8 cellular contexts compared by ENCODE assay signal in the genomic region with DNA sequence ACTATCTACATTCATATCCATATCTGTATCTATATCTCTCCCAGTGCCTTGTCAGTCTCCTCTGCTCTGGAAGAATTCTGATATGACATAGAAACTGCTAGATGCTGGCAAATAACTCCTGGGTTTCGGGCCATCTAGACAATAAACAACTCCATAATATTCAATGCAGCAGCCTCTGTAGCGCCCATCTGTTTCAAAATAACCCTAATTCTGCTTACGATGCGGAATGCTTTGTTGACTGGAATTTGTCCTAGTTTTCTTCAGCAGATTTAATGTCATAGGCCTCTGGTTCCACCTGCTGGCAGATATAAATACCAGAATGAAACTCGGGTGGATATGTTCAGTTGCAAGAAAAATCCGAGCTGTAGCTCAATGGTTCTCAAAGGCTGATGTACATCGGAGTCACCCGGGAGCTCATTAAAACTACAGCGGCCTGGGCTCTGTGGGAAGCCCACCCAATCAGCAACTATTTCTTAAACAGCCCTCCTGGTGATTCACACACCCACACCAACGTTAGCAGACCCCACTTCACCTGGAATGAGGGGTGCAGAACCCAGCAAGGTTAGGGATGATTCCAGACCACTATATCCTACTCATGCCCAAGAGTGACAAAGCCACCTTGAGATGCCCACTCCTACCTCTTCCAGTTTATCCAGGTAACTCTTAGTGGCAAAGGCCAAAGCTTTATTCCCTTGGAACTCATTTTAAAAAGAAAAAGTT.
DNase-seq lines count a peak whose midpoint lies in the region; ATAC-seq, FAIRE-seq and TF ChIP-seq lines count a peak whose summit lies in the region.

No MANE protein-coding gene starts in this region.

- H3K4me2 ChIP-seq in GM12878 (ENCODE audit: control insufficient read depth, insufficient read depth) (no peak overlapping the region), smooth muscle cell (peak overlapping the region; percentile 52)

- intact Hi-C loops in GM12878 (cut with micrococcal nuclease; ENCODE audit: unreplicated experiment): loop anchor here (1.0 to 5.0 kb wide), 5 partner anchors 172 to 1317 kb away; no protein-coding TSS in a partner anchor

- H3K9me3 ChIP-seq in GM12878 (replicated peaks; ENCODE audit: control insufficient read depth, insufficient read depth, low read length): no peaks in the 10 kb centered on the region
- no peaks in the 10 kb centered on the region for H3K9me3 ChIP-seq in smooth muscle cell (replicated peaks; ENCODE audit: low read depth)

- no peaks in the 10 kb centered on the region; the same call in 1 of the 2 replicates for H3K79me2 ChIP-seq in GM12878 (ENCODE audit: control insufficient read depth, insufficient read depth, low read length)
- H3K79me2 ChIP-seq in smooth muscle cell (ENCODE audit: low read depth): no peaks in the 10 kb centered on the region

- H4K20me1 ChIP-seq in GM12878 (ENCODE audit: control insufficient read depth, insufficient read depth): no peaks in the 10 kb centered on the region
- H4K20me1 ChIP-seq in smooth muscle cell (ENCODE audit: low read depth): no peaks in the 10 kb centered on the region

- no peak overlapping the region for H3K9ac ChIP-seq in GM12878 (ENCODE audit: control insufficient read depth, insufficient read depth, low read length)
- no peak overlapping the region for H3K9ac ChIP-seq in smooth muscle cell (ENCODE audit: low read depth)

- TF ChIP-seq CTCF in GM12878 (IDR thresholded peaks at IDR 0.05 in 2 of 3, conservative IDR thresholded peaks at IDR 0.05 in 1 of 3; ENCODE audit: control insufficient read depth in 2 of 3, extremely low read depth in 1 of 3, insufficient read depth in 1 of 3, low read depth in 3 of 3, low read length in 3 of 3) (peak; percentile 55 to 66 (median 66); a peak in 5 of 6 replicates), smooth muscle cell (IDR thresholded peaks at IDR 0.05; ENCODE audit: borderline replicate concordance, insufficient read depth, poor library complexity, severe bottlenecking) (peak; percentile 81)

- H3K27ac ChIP-seq in GM12878 (ENCODE audit: control insufficient read depth, insufficient read depth) (no peak overlapping the region), smooth muscle cell (ENCODE audit: low read depth) (no peak overlapping the region)

- SMC1A ChIA-PET in GM12878 (lab: Charles Lee; ENCODE audit: uncharacterized antibody, unreplicated experiment): interaction anchor here (0.7 to 2.9 kb wide), 10 partner anchors 9 to 1316 kb away, joined by 3 to 17 read pairs (median 4); no protein-coding TSS in a partner anchor

- TF ChIP-seq EP300 in GM12878 (IDR thresholded peaks at IDR 0.05; ENCODE audit: borderline replicate concordance in 1 of 2, control insufficient read depth in 1 of 2, low read depth in 2 of 2, low read length in 2 of 2): no peak

- peak; percentile 39 for ATAC-seq in GM19035 (IDR thresholded peaks at IDR 0.05; ENCODE audit: unreplicated experiment)
- ATAC-seq in HG03432 (IDR thresholded peaks at IDR 0.05; ENCODE audit: unreplicated experiment): peak; percentile 45
- ATAC-seq in GM12878: peak; percentile 62
- no peak for ATAC-seq in HG03097 (IDR thresholded peaks at IDR 0.05; ENCODE audit: low FRiP score, unreplicated experiment)

- H3K36me3 ChIP-seq in GM12878 (ENCODE audit: control insufficient read depth in 2 of 2, insufficient read depth in 2 of 2, low read length in 1 of 2) (peaks cover 0 to 6% of the 10 kb centered on the region in 2 experiments; a peak in 2 of 4 replicates), smooth muscle cell (ENCODE audit: low read depth) (no peaks in the 10 kb centered on the region)

- in situ Hi-C loops in GM12878 (cut with MboI): loop anchor here (5.0 to 25.0 kb wide), 4 partner anchors 173 to 1321 kb away; no protein-coding TSS in a partner anchor

- peak; percentile 95 for TF ChIP-seq RAD21 in GM12878 (IDR thresholded peaks at IDR 0.05; ENCODE audit: insufficient read depth, low read depth, low read length)

- WGBS in GM12878 (ENCODE audit: insufficient coverage, insufficient replicate concordance, low lambda C conversion rate, missing lambda C conversion rate): 35% methylated on average over 10 of the region's 10 CpGs
- 47% methylated on average over 10 of the region's 10 CpGs for WGBS in smooth muscle cell (ENCODE audit: low lambda C conversion rate)

- CTCF ChIA-PET in GM12878 (lab: Yijun Ruan, JAX): interaction anchor here (0.7 to 2.3 kb wide), 17 partner anchors 9 to 1316 kb away, joined by 3 to 26 read pairs (median 3); a partner anchor contains a TSS

- POLR2A ChIA-PET in GM12878 (lab: Charles Lee): no interaction called here

- H2AFZ ChIP-seq in GM12878 (ENCODE audit: control insufficient read depth, low read depth, low read length) (no peak overlapping the region), smooth muscle cell (ENCODE audit: low read depth) (no peak overlapping the region)

- H3F3A ChIP-seq in smooth muscle cell (ENCODE audit: low read depth): no peaks in the 10 kb centered on the region

- TF ChIP-seq POLR2A in GM12878 (IDR thresholded peaks at IDR 0.05; ENCODE audit: low read depth, low read length): no peak

- peak; percentile 78 for FAIRE-seq in GM12878 (lab: Jason Lieb, UNC)

- no TSS peak for BruUV-seq in GM12878 (replicated peaks; lab: Mats Ljungman, UMichigan)

- H3K27me3 ChIP-seq in GM12878 (replicated peaks in 1 of 2; ENCODE audit: control insufficient read depth in 2 of 2, insufficient read depth in 2 of 2, low read length in 1 of 2) (no peaks in the 10 kb centered on the region), smooth muscle cell (ENCODE audit: low read depth) (no peaks in the 10 kb centered on the region)

- DNase-seq in COLO829 (ENCODE audit: low spot score): peak; percentile 51
- DNase-seq in NCI-H526 (lab: John Stamatoyannopoulos, UW): peak; percentile 40 to 65
- DNase-seq in GM12878 (ENCODE audit: low read depth, low spot score): peak; percentile 43
- DNase-seq in iPS-NIHi11 (ENCODE audit: low spot score): peak; percentile 33
- no peak for DNase-seq in smooth muscle cell (lab: John Stamatoyannopoulos, UW; ENCODE audit: unreplicated experiment)

- H3K4me3 ChIP-seq in GM12878 (no peak overlapping the region), smooth muscle cell (no peak overlapping the region)

- RAD21 ChIA-PET in GM12878 (lab: Charles Lee; ENCODE audit: unreplicated experiment): interaction anchor here (0.6 to 4.1 kb wide), 13 partner anchors 112 to 1320 kb away, joined by 3 to 31 read pairs (median 3); no protein-coding TSS in a partner anchor

- H3K4me1 ChIP-seq in GM12878 (ENCODE audit: control insufficient read depth, insufficient read depth, low read length): peaks cover 15% of the 10 kb centered on the region
- peaks cover 4% of the 10 kb centered on the region for H3K4me1 ChIP-seq in smooth muscle cell (ENCODE audit: low read depth)

TF ChIP-seq in GM12878, 131 proteins besides CTCF, POLR2A, EP300 and RAD21:
- TF ChIP-seq IKZF2 (IDR thresholded peaks at IDR 0.05) (0 out of 4 replicates have a peak, but pooled peaks of 1 of the 2 experiments have one; percentile 18), IRF4 (IDR thresholded peaks at IDR 0.05; ENCODE audit: low read depth, low read length) (0 out of 2 replicates have a peak, but pooled peaks have one; percentile 25), SMC3 (IDR thresholded peaks at IDR 0.05; ENCODE audit: borderline replicate concordance, low read length) (peak; percentile 83), BRCA1 (IDR thresholded peaks at IDR 0.05; ENCODE audit: low read depth, low read length) (no peak), NR2C1 (IDR thresholded peaks at IDR 0.05) (no peak), FOXM1 (IDR thresholded peaks at IDR 0.05; ENCODE audit: low read depth, low read length) (0 out of 2 replicates have a peak, but pooled peaks have one; percentile 52)
- TF ChIP-seq, protein P1, sequence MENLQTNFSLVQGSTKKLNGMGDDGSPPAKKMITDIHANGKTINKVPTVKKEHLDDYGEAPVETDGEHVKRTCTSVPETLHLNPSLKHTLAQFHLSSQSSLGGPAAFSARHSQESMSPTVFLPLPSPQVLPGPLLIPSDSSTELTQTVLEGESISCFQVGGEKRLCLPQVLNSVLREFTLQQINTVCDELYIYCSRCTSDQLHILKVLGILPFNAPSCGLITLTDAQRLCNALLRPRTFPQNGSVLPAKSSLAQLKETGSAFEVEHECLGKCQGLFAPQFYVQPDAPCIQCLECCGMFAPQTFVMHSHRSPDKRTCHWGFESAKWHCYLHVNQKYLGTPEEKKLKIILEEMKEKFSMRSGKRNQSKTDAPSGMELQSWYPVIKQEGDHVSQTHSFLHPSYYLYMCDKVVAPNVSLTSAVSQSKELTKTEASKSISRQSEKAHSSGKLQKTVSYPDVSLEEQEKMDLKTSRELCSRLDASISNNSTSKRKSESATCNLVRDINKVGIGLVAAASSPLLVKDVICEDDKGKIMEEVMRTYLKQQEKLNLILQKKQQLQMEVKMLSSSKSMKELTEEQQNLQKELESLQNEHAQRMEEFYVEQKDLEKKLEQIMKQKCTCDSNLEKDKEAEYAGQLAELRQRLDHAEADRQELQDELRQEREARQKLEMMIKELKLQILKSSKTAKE (IDR thresholded peaks at IDR 0.05; ENCODE audit: low read depth, poor library complexity, severe bottlenecking): peak; percentile 39
